In the genomic region with DNA sequence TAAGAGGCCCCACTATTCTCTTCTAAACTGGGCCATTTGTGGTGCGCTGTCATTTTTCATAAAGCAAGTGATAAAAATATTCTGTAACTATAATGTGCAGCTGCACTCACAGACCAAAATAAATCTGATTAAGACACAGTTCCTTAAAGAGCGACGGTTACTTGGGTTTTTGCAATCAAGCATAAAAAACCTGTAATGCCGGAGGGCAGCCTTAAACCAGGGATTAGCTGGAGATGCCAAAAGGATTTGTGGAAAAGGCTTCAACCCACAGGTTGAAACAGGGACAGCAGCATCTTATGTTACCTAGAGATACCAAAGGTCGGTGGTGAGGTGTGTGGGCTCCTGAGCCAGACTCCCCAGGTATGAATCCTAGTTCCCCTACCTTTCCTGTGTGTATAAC, we compare ENCODE assay signal across 19 cellular contexts. TPM values are rescaled to one million over a fixed set of nuclear protein-coding genes. Genes with fewer than 3 reads are reported as not detected.
DNase-seq lines count a peak whose midpoint lies in the region; ATAC-seq and TF ChIP-seq lines count a peak whose summit lies in the region.
"Had no signal": no experiment of that assay in that cellular context is flagged by ENCODE, and none has a peak within 500 bp of the region (broad histone marks: within the 10 kb centered on the region; RNA-seq: fewer than 3 reads in every experiment).

No MANE protein-coding gene starts in this region.

- no peaks in the 10 kb centered on the region for H3K36me3 ChIP-seq in WERI-Rb-1
- no peaks in the 10 kb centered on the region for H3K36me3 ChIP-seq in upper lobe of right lung
- H3K36me3 ChIP-seq: BLaER1, HAP-1 had no signal

- H3K4me3 Mint-ChIP-seq in activated CD4-positive, alpha-beta memory T cell treated with anti-CD3 and anti-CD28 coated beads, Interleukin-2, amount 10 ng/mL, durations not matched to agents 7 days and 5 days, result no peak overlapping the region
- H3K4me3 Mint-ChIP-seq in Calu3 (ENCODE audit: low read depth, unreplicated experiment), result no peak overlapping the region
- H3K4me3 Mint-ChIP-seq: B cell; CD4-positive, CD25-positive, alpha-beta regulatory T cell; CD8-positive, alpha-beta T cell; HFFc6 had no signal

- TF ChIP-seq CTCF in WERI-Rb-1 (IDR thresholded peaks at IDR 0.05; ENCODE audit: low read depth, low read length) (no peak), upper lobe of right lung (IDR thresholded peaks at IDR 0.05) (no peak), Calu3 (IDR thresholded peaks at IDR 0.05; ENCODE audit: unreplicated experiment) (no peak)

- H3K27ac ChIP-seq in WERI-Rb-1 (no peak overlapping the region), upper lobe of right lung (no peak overlapping the region)
- H3K27ac ChIP-seq: 22Rv1, BLaER1, C4-2B had no signal

- H3K27ac Mint-ChIP-seq in activated CD4-positive, alpha-beta memory T cell treated with anti-CD3 and anti-CD28 coated beads, Interleukin-2, amount 10 ng/mL, durations not matched to agents 7 days and 5 days, result no peak overlapping the region
- H3K27ac Mint-ChIP-seq in Calu3 (ENCODE audit: unreplicated experiment), result no peak overlapping the region
- H3K27ac Mint-ChIP-seq: B cell; CD4-positive, CD25-positive, alpha-beta regulatory T cell; CD8-positive, alpha-beta T cell; HFFc6 had no signal

- no peaks in the 10 kb centered on the region for H3K4me1 ChIP-seq in upper lobe of right lung
- H3K4me1 ChIP-seq: BLaER1, Caco-2, HAP-1 had no signal

- H3K27me3 Mint-ChIP-seq in activated CD4-positive, alpha-beta memory T cell treated with anti-CD3 and anti-CD28 coated beads, Interleukin-2, amount 10 ng/mL, durations not matched to agents 7 days and 5 days, result no peaks in the 10 kb centered on the region
- H3K27me3 Mint-ChIP-seq in Calu3 (ENCODE audit: unreplicated experiment), result no peaks in the 10 kb centered on the region
- H3K27me3 Mint-ChIP-seq: B cell; CD4-positive, CD25-positive, alpha-beta regulatory T cell had no signal

- H3K9me3 ChIP-seq in WERI-Rb-1 (ENCODE audit: severe bottlenecking) (no peaks in the 10 kb centered on the region), upper lobe of right lung (no peaks in the 10 kb centered on the region)
- H3K9me3 ChIP-seq: BLaER1, Caco-2, HAP-1 had no signal

- DNase-seq in NCI-H82 (lab: John Stamatoyannopoulos, UW) (peak; percentile 50), NCI-H82 treated with DMSO at 0.1 percent for 48 hours (lab: John Stamatoyannopoulos, UW; ENCODE audit: unreplicated experiment) (no peak), WERI-Rb-1 (peak; percentile 78), putamen (ENCODE audit: low spot score) (peak; percentile 1), upper lobe of right lung (no peak), Calu3 (no peak)
- no peak for DNase-seq in activated CD4-positive, alpha-beta memory T cell treated with anti-CD3 and anti-CD28 coated beads, Interleukin-2, amount 10 ng/mL, durations not matched to agents 7 days and 5 days
- DNase-seq: Caco-2; CD4-positive, CD25-positive, alpha-beta regulatory T cell; CD8-positive, alpha-beta T cell; DMS53; DMS79 treated with DMSO at 0.1 percent for 48 hours; GOT3; HFFc6 had no signal

- intact Hi-C loops in upper lobe of right lung (cut with DNase I), result no loop called here
- intact Hi-C loops in Calu3 (cut with micrococcal nuclease; ENCODE audit: unreplicated experiment), result loop anchor here (5.0 kb wide), 2 partner anchors 58 to 123 kb away; no protein-coding TSS in a partner anchor

- ATAC-seq in upper lobe of right lung, result no peak
- ATAC-seq: CD8-positive, alpha-beta T cell had no signal

- no peak overlapping the region for H3K4me3 ChIP-seq in WERI-Rb-1 (ENCODE audit: low read depth, low read length)
- H3K4me3 ChIP-seq in upper lobe of right lung, result no peak overlapping the region
- H3K4me3 ChIP-seq: BLaER1, HAP-1 had no signal

- H3K4me1 Mint-ChIP-seq in activated CD4-positive, alpha-beta memory T cell treated with anti-CD3 and anti-CD28 coated beads, Interleukin-2, amount 10 ng/mL, durations not matched to agents 7 days and 5 days, result no peaks in the 10 kb centered on the region
- H3K4me1 Mint-ChIP-seq in Calu3 (ENCODE audit: low read depth, unreplicated experiment), result peaks cover 7% of the 10 kb centered on the region
- H3K4me1 Mint-ChIP-seq: B cell; CD4-positive, CD25-positive, alpha-beta regulatory T cell had no signal

- CTCF ChIA-PET in activated CD4-positive, alpha-beta memory T cell treated with anti-CD3 and anti-CD28 coated beads, Interleukin-2, amount 10 ng/mL, durations not matched to agents 7 days and 5 days (lab: Charles Lee), result no interaction called here
- CTCF ChIA-PET in Calu3 (lab: Charles Lee), result no interaction called here

- POLR2A ChIA-PET in activated CD4-positive, alpha-beta memory T cell treated with anti-CD3 and anti-CD28 coated beads, Interleukin-2, amount 10 ng/mL, durations not matched to agents 7 days and 5 days (lab: Charles Lee), result no interaction called here

- H3K27me3 ChIP-seq in WERI-Rb-1 (ENCODE audit: insufficient read depth, low read depth, severe bottlenecking) (no peaks in the 10 kb centered on the region), upper lobe of right lung (no peaks in the 10 kb centered on the region)
- H3K27me3 ChIP-seq: BLaER1 had no signal

- H3K36me3 Mint-ChIP-seq in activated CD4-positive, alpha-beta memory T cell treated with anti-CD3 and anti-CD28 coated beads, Interleukin-2, amount 10 ng/mL, durations not matched to agents 7 days and 5 days (ENCODE audit: low read depth), result no peaks in the 10 kb centered on the region
- H3K36me3 Mint-ChIP-seq in Calu3 (ENCODE audit: insufficient read depth, unreplicated experiment), result no peaks in the 10 kb centered on the region
- H3K36me3 Mint-ChIP-seq: CD4-positive, CD25-positive, alpha-beta regulatory T cell; CD8-positive, alpha-beta T cell had no signal

- no TSS peak for BruUV-seq in Calu3 (replicated peaks; lab: Mats Ljungman, UMichigan)

- H3K9me3 Mint-ChIP-seq in activated CD4-positive, alpha-beta memory T cell treated with anti-CD3 and anti-CD28 coated beads, Interleukin-2, amount 10 ng/mL, durations not matched to agents 7 days and 5 days, result peaks cover 7% of the 10 kb centered on the region
- peaks cover 2% of the 10 kb centered on the region for H3K9me3 Mint-ChIP-seq in Calu3 (ENCODE audit: low read depth, unreplicated experiment)
- H3K9me3 Mint-ChIP-seq: CD8-positive, alpha-beta T cell had no signal

RNA-seq across cellular contexts. Expression of gene CTNND2, which starts 49.3 kb away (rescaled TPM):
- total RNA-seq in upper lobe of right lung, result 6.9 TPM
- total RNA-seq in activated CD4-positive, alpha-beta memory T cell treated with anti-CD3 and anti-CD28 coated beads, Interleukin-2, amount 10 ng/mL, durations not matched to agents 7 days and 5 days, result not detected
- 19.6 and 23.0 TPM in 2 replicates for total RNA-seq in Calu3 (2022)
- total RNA-seq: B cell; CD4-positive, CD25-positive, alpha-beta regulatory T cell; CD8-positive, alpha-beta T cell; HFFc6 had no signal

Comparison
In these comparisons a context has a peak if more than half of its experiments do, and no peak if none do; other contexts are left out.
1. DNase-seq: peak in NCI-H82 (single experiment), WERI-Rb-1 (single experiment) and putamen (single experiment); none in NCI-H82 treated with DMSO at 0.1 percent for 48 hours (single experiment), upper lobe of right lung (single experiment), activated CD4-positive, alpha-beta memory T cell treated with anti-CD3 and anti-CD28 coated beads, Interleukin-2, amount 10 ng/mL, durations not matched to agents 7 days and 5 days (single experiment) and Calu3 (single experiment).